ENCODE assay signal across 1 cellular context in the genomic region with DNA sequence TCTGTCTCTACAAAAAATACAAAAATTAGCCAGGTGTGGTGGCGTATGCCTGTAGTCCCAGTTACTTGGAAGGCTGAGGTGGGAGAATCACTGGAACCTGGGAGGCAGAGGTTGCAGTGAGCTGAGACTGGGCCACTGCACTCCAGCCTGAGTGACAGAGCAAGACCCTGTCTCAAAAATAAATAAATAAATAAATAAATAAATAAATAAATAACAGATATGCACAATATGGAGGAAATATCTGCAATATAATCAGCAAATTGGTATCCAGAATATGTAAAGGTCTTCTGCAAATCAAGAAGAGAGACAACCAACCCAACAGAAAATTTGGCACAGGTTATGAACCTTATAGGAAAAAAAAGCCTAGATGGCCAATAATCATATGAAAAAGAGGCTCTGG. TPM values are rescaled to one million over a fixed set of nuclear protein-coding genes. Genes with fewer than 3 reads are reported as not detected.
"Had no signal": no experiment of that assay in that cellular context is flagged by ENCODE, and none has a peak within 500 bp of the region (broad histone marks: within the 10 kb centered on the region; RNA-seq: fewer than 3 reads in every experiment).

No MANE protein-coding gene starts in this region.

RNA-seq across cellular contexts. Expression of gene FES, which starts 34.9 kb away (rescaled TPM):
- total RNA-seq: M059J had no signal
